28 cellular contexts compared by ENCODE assay signal in genomic region chr6:51479296-51479695, GRCh38.
"Had no signal": no experiment of that assay in that cellular context is flagged by ENCODE, and none has a peak within 500 bp of the region (broad histone marks: within the 10 kb centered on the region; RNA-seq: fewer than 3 reads in every experiment).

No MANE protein-coding gene starts in this region.

- FAIRE-seq: astrocyte had no signal

- H3K36me3 ChIP-seq: cardiac muscle cell, WERI-Rb-1 had no signal

- DNase-seq: activated CD4-positive, alpha-beta T cell treated with anti-CD3 and anti-CD28 coated beads for 4 hours; activated CD8-positive, alpha-beta T cell treated with anti-CD3 and anti-CD28 coated beads for 36 hours; activated effector memory CD4-positive, alpha-beta T cell treated with anti-CD3 and anti-CD28 coated beads, Interleukin-2, amount 50 U/mL, for 16 hours; activated naive CD4-positive, alpha-beta T cell treated with Interleukin-2 at 50 U/mL for 16 hours; activated naive CD8-positive, alpha-beta T cell treated with anti-CD3 and anti-CD28 coated beads, Interleukin-2, amount 50 U/mL, for 24 hours; activated T-cell treated with anti-CD3 and anti-CD28 coated beads, Interleukin-2, amount 50 U/mL, for 24 hours; amygdala; NCI-H1092; NCI-H1417; NCI-H2029; NCI-H2107; NCI-H345; NCI-H510A; NK-92 treated with Interleukin-12 subunit alpha and Interleukin-12 subunit beta, amount 100 ng/mL, for 24 hours; OCI-M1; RPMI8226; T-cell; T-helper 2 cell; T1000; WERI-Rb-1 had no signal

- H3K27ac Mint-ChIP-seq: activated CD8-positive, alpha-beta T cell treated with anti-CD3 and anti-CD28 coated beads for 36 hours; activated naive CD4-positive, alpha-beta T cell treated with anti-CD3 and anti-CD28 coated beads, Interleukin-2, amount 50 U/mL, for 72 hours; activated naive CD8-positive, alpha-beta T cell treated with anti-CD3 and anti-CD28 coated beads, Interleukin-2, amount 50 U/mL, for 24 hours; activated T-cell treated with anti-CD3 and anti-CD28 coated beads, Interleukin-2, amount 50 U/mL, for 24 hours; brain; T-cell had no signal

- H3K4me3 ChIP-seq: cardiac muscle cell, SK-N-MC had no signal

- H3K4me3 Mint-ChIP-seq: activated CD8-positive, alpha-beta T cell treated with anti-CD3 and anti-CD28 coated beads for 36 hours; activated naive CD8-positive, alpha-beta T cell treated with anti-CD3 and anti-CD28 coated beads, Interleukin-2, amount 50 U/mL, for 24 hours; activated T-cell treated with anti-CD3 and anti-CD28 coated beads, Interleukin-2, amount 50 U/mL, for 24 hours; brain; T-cell had no signal

- H3K27ac ChIP-seq: cardiac muscle cell, SK-N-MC, WERI-Rb-1 had no signal

- H3K27me3 ChIP-seq: cardiac muscle cell had no signal

- H3K36me3 Mint-ChIP-seq: brain, T-cell had no signal

- ATAC-seq: activated CD4-positive, CD25-positive, alpha-beta regulatory T cell treated with anti-CD3 and anti-CD28 coated beads, Interleukin-2, amount 50 U/mL, for 24 hours; activated CD8-positive, alpha-beta T cell treated with anti-CD3 and anti-CD28 coated beads for 36 hours; activated naive CD4-positive, alpha-beta T cell treated with anti-CD3 and anti-CD28 coated beads, Interleukin-2, amount 50 U/mL, for 72 hours; activated naive CD8-positive, alpha-beta T cell treated with anti-CD3 and anti-CD28 coated beads, Interleukin-2, amount 50 U/mL, for 24 hours; Panc1; Right ventricle myocardium inferior; T-cell had no signal

- H3K27me3 Mint-ChIP-seq: activated CD8-positive, alpha-beta T cell treated with anti-CD3 and anti-CD28 coated beads for 36 hours; activated naive CD8-positive, alpha-beta T cell treated with anti-CD3 and anti-CD28 coated beads, Interleukin-2, amount 50 U/mL, for 24 hours; activated T-cell treated with anti-CD3 and anti-CD28 coated beads, Interleukin-2, amount 50 U/mL, for 24 hours; T-cell had no signal

- H3K4me1 Mint-ChIP-seq: activated naive CD8-positive, alpha-beta T cell treated with anti-CD3 and anti-CD28 coated beads, Interleukin-2, amount 50 U/mL, for 24 hours; T-cell had no signal
